In the genomic region with DNA sequence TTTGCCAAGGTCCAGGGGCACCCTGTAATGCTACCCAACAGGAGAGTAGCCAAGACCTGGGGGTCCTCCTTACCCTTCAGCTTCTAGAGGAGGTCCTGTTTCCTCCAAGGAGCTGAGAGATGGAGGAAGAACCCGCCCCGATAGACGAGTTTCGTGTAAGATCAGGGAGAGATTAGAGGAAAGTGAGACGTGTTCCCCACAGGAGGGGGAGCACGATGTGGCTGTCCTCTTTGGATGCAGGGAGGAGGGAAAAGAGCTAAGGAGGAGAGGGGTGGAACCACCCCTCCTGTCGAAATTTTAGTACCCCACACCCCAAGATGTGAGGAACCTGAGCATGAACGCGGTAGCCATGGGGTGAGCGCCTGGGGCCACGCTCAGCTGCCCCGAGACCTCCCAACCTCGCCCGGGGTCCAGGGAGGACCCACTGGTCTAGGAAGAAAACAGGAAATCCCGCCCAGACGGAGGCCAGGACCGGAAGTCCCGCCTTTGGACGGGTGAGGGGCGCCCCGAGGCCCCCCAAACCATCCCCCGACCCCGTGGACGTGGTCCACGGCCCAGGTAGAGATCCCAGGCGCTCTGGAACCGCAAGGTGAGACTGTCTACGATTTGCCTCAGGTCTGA, we compare ENCODE assay signal across 8 cellular contexts. TPM values are rescaled to one million over a fixed set of nuclear protein-coding genes. Genes with fewer than 3 reads are reported as not detected.
DNase-seq lines count a peak whose midpoint lies in the region; TF ChIP-seq lines count a peak whose summit lies in the region.

No MANE protein-coding gene starts in this region.

- peak overlapping the region; percentile 96 for H3K9ac ChIP-seq in NT2/D1 (ENCODE audit: insufficient read length, low read depth)

- DNase-seq in SIG-M5 treated with dmso at 0.1 percent for 504 hours (lab: John Stamatoyannopoulos, UW; ENCODE audit: unreplicated experiment) (peak; percentile 36), SIG-M5 (lab: John Stamatoyannopoulos, UW) (no peak), NT2/D1 (ENCODE audit: low read depth, low spot score) (no peak), globus pallidus (ENCODE audit: low spot score) (peak; percentile 55), ovary (peak; percentile 73 to 87 (median 83)), SKM-1 treated with dmso at 0.1 percent for 144 hours (lab: John Stamatoyannopoulos, UW; ENCODE audit: unreplicated experiment) (no peak), foreskin melanocyte (no peak)
- peak; percentile 60 for DNase-seq in activated T-helper 1 cell treated with anti-CD3 and anti-CD28 coated beads, Interleukin-12 subunit alpha, Interleukin-12 subunit beta, Interleukin-2, Interleukin-4 antibody, amounts not matched to agents 30 ng/mL and 10 ng/mL and 1 ng/mL, durations not matched to agents 14 hours and 24 hours and 36 hours (ENCODE audit: low spot score)

- no peaks in the 10 kb centered on the region for H3K9me3 Mint-ChIP-seq in activated T-helper 1 cell treated with anti-CD3 and anti-CD28 coated beads, Interleukin-12 subunit alpha, Interleukin-12 subunit beta, Interleukin-2, Interleukin-4 antibody, amounts not matched to agents 30 ng/mL and 10 ng/mL and 1 ng/mL, durations not matched to agents 14 hours and 24 hours and 36 hours

- H3K4me1 ChIP-seq in NT2/D1 (ENCODE audit: insufficient read depth, insufficient read length) (peaks cover 19% of the 10 kb centered on the region), ovary (ENCODE audit: insufficient read depth) (no peaks in the 10 kb centered on the region)

- peaks cover 65% of the 10 kb centered on the region for H3K36me3 ChIP-seq in NT2/D1 (ENCODE audit: insufficient read depth, insufficient read length, low read length)
- no peaks in the 10 kb centered on the region for H3K36me3 ChIP-seq in ovary

- intact Hi-C loops in activated T-helper 1 cell treated with anti-CD3 and anti-CD28 coated beads, Interleukin-12 subunit alpha, Interleukin-12 subunit beta, Interleukin-2, Interleukin-4 antibody, amounts not matched to agents 30 ng/mL and 10 ng/mL and 1 ng/mL, durations not matched to agents 14 hours and 24 hours and 36 hours (cut with micrococcal nuclease) = loop anchor here (1.0 to 5.0 kb wide), 4 partner anchors 63 to 423 kb away; a partner anchor contains a TSS
- intact Hi-C loops in ovary (cut with DNase I) = no loop called here

- H3K27me3 ChIP-seq in NT2/D1 (ENCODE audit: insufficient read depth, insufficient read length) (no peaks in the 10 kb centered on the region), ovary (no peaks in the 10 kb centered on the region)

- TF ChIP-seq CTCF in ovary (IDR thresholded peaks at IDR 0.05) = no peak

- peaks cover 37% of the 10 kb centered on the region for H3K4me1 Mint-ChIP-seq in activated T-helper 1 cell treated with anti-CD3 and anti-CD28 coated beads, Interleukin-12 subunit alpha, Interleukin-12 subunit beta, Interleukin-2, Interleukin-4 antibody, amounts not matched to agents 30 ng/mL and 10 ng/mL and 1 ng/mL, durations not matched to agents 14 hours and 24 hours and 36 hours (ENCODE audit: low read depth)

- WGBS in ovary, 3 donors = 1% methylated on average over 27 to 28 of the region's 28 CpGs

- H3K36me3 Mint-ChIP-seq in activated T-helper 1 cell treated with anti-CD3 and anti-CD28 coated beads, Interleukin-12 subunit alpha, Interleukin-12 subunit beta, Interleukin-2, Interleukin-4 antibody, amounts not matched to agents 30 ng/mL and 10 ng/mL and 1 ng/mL, durations not matched to agents 14 hours and 24 hours and 36 hours (ENCODE audit: low read depth) = peaks cover 21% of the 10 kb centered on the region

- H3K9me3 ChIP-seq in NT2/D1 (ENCODE audit: insufficient read depth, low read length) = no peaks in the 10 kb centered on the region
- no peaks in the 10 kb centered on the region for H3K9me3 ChIP-seq in ovary

- H3K4me3 Mint-ChIP-seq in activated T-helper 1 cell treated with anti-CD3 and anti-CD28 coated beads, Interleukin-12 subunit alpha, Interleukin-12 subunit beta, Interleukin-2, Interleukin-4 antibody, amounts not matched to agents 30 ng/mL and 10 ng/mL and 1 ng/mL, durations not matched to agents 14 hours and 24 hours and 36 hours = no peak overlapping the region

- no peak for TF ChIP-seq POLR2A in ovary (IDR thresholded peaks at IDR 0.05)

- TF ChIP-seq EP300 in ovary (IDR thresholded peaks at IDR 0.05) = no peak

- no peaks in the 10 kb centered on the region for H3K27me3 Mint-ChIP-seq in activated T-helper 1 cell treated with anti-CD3 and anti-CD28 coated beads, Interleukin-12 subunit alpha, Interleukin-12 subunit beta, Interleukin-2, Interleukin-4 antibody, amounts not matched to agents 30 ng/mL and 10 ng/mL and 1 ng/mL, durations not matched to agents 14 hours and 24 hours and 36 hours (ENCODE audit: insufficient read depth)

- H3K4me3 ChIP-seq in NT2/D1 (ENCODE audit: insufficient read length, low read depth) = peak overlapping the region; percentile 94
- H3K4me3 ChIP-seq in ovary = peak overlapping the region; percentile 85

- peak overlapping the region; percentile 90 to 99 for H3K27ac ChIP-seq in ovary

- no peak overlapping the region for H3K27ac Mint-ChIP-seq in activated T-helper 1 cell treated with anti-CD3 and anti-CD28 coated beads, Interleukin-12 subunit alpha, Interleukin-12 subunit beta, Interleukin-2, Interleukin-4 antibody, amounts not matched to agents 30 ng/mL and 10 ng/mL and 1 ng/mL, durations not matched to agents 14 hours and 24 hours and 36 hours

RNA-seq across cellular contexts. Expression of a gene that starts 1.2 kb away (rescaled TPM):
- total RNA-seq in activated T-helper 1 cell treated with anti-CD3 and anti-CD28 coated beads, Interleukin-12 subunit alpha, Interleukin-12 subunit beta, Interleukin-2, Interleukin-4 antibody, amounts not matched to agents 30 ng/mL and 10 ng/mL and 1 ng/mL, durations not matched to agents 14 hours and 24 hours and 36 hours = 32.1 and 32.2 TPM in 2 replicates
- 10 to 100 TPM; 10.6 to 45.3 (median 30.0) TPM for total RNA-seq in ovary
- polyA plus RNA-seq in ovary = 10 to 100 TPM; 24.3 to 34.8 TPM

RNA-seq across cellular contexts. Expression of a gene that starts 1.6 kb away (rescaled TPM):
- 38.7 and 41.8 TPM in 2 replicates for total RNA-seq in activated T-helper 1 cell treated with anti-CD3 and anti-CD28 coated beads, Interleukin-12 subunit alpha, Interleukin-12 subunit beta, Interleukin-2, Interleukin-4 antibody, amounts not matched to agents 30 ng/mL and 10 ng/mL and 1 ng/mL, durations not matched to agents 14 hours and 24 hours and 36 hours
- total RNA-seq in ovary = 10 to 100 TPM; 23.1 to 77.5 (median 49.8) TPM
- 10 to 100 TPM; 41.3 to 66.9 TPM for polyA plus RNA-seq in ovary

RNA-seq across cellular contexts. Expression of a gene that starts 8.5 kb away (rescaled TPM):
- total RNA-seq in activated T-helper 1 cell treated with anti-CD3 and anti-CD28 coated beads, Interleukin-12 subunit alpha, Interleukin-12 subunit beta, Interleukin-2, Interleukin-4 antibody, amounts not matched to agents 30 ng/mL and 10 ng/mL and 1 ng/mL, durations not matched to agents 14 hours and 24 hours and 36 hours = 138 and 141 TPM in 2 replicates
- 100 to 1,000 TPM in 1 of 7 donors, 10 to 100 TPM in 6; 47.2 to 111 (median 74.2) TPM for total RNA-seq in ovary
- 10 to 100 TPM in 1 of 2 donors, 1 to 10 TPM in 1; 6.8 to 39.0 TPM for polyA plus RNA-seq in ovary

RNA-seq across cellular contexts. Expression of a gene that starts 20.8 kb away (rescaled TPM):
- total RNA-seq in activated T-helper 1 cell treated with anti-CD3 and anti-CD28 coated beads, Interleukin-12 subunit alpha, Interleukin-12 subunit beta, Interleukin-2, Interleukin-4 antibody, amounts not matched to agents 30 ng/mL and 10 ng/mL and 1 ng/mL, durations not matched to agents 14 hours and 24 hours and 36 hours = 50.0 and 51.5 TPM in 2 replicates
- 1 to 10 TPM in 4 of 7 donors, under 1 TPM in 2, not detected in 1; 0.24 to 4.3 (median 1.3) TPM for total RNA-seq in ovary
- under 1 TPM; 0.35 to 0.43 TPM for polyA plus RNA-seq in ovary

RNA-seq across cellular contexts. Expression of a gene that starts 25.0 kb away (rescaled TPM):
- 107 and 113 TPM in 2 replicates for total RNA-seq in activated T-helper 1 cell treated with anti-CD3 and anti-CD28 coated beads, Interleukin-12 subunit alpha, Interleukin-12 subunit beta, Interleukin-2, Interleukin-4 antibody, amounts not matched to agents 30 ng/mL and 10 ng/mL and 1 ng/mL, durations not matched to agents 14 hours and 24 hours and 36 hours
- 100 to 1,000 TPM; 108 to 256 (median 206) TPM for total RNA-seq in ovary
- 100 to 1,000 TPM in 1 of 2 donors, 10 to 100 TPM in 1; 22.2 to 186 TPM for polyA plus RNA-seq in ovary

Comparison
In these comparisons a context has a peak if more than half of its experiments do, and no peak if none do; other contexts are left out.
1. DNase-seq: peak in SIG-M5 treated with dmso at 0.1 percent for 504 hours (single experiment), activated T-helper 1 cell treated with anti-CD3 and anti-CD28 coated beads, Interleukin-12 subunit alpha, Interleukin-12 subunit beta, Interleukin-2, Interleukin-4 antibody, amounts not matched to agents 30 ng/mL and 10 ng/mL and 1 ng/mL, durations not matched to agents 14 hours and 24 hours and 36 hours (single experiment), globus pallidus (single experiment) and ovary (5 of 5); none in SIG-M5 (single experiment), NT2/D1 (single experiment), SKM-1 treated with dmso at 0.1 percent for 144 hours (single experiment) and foreskin melanocyte (single experiment).